Comparison of ENCODE assay signal across 12 cellular contexts in genomic region chr11:67600324-67601029, GRCh38. TPM values are rescaled to one million over a fixed set of nuclear protein-coding genes. Genes with fewer than 3 reads are reported as not detected.
DNase-seq lines count a peak whose midpoint lies in the region; ATAC-seq and TF ChIP-seq lines count a peak whose summit lies in the region.
"Had no signal": no experiment of that assay in that cellular context is flagged by ENCODE, and none has a peak within 500 bp of the region (broad histone marks: within the 10 kb centered on the region; RNA-seq: fewer than 3 reads in every experiment).

No MANE protein-coding gene starts in this region.

- TF ChIP-seq POLR2A in NB4 (IDR thresholded peaks at IDR 0.05; ENCODE audit: extremely low read depth, insufficient read length): no peak

- H3K4me3 Mint-ChIP-seq in neural progenitor cell: no peak overlapping the region
- H3K4me3 Mint-ChIP-seq: T-helper 1 cell treated with Interleukin-12 subunit alpha and Interleukin-12 subunit beta and Interleukin-4 antibody, amounts not matched to agents 30 μg/mL and 1 μg/mL, for 36 hours had no signal

- peaks cover 21% of the 10 kb centered on the region for H3K4me1 Mint-ChIP-seq in neural progenitor cell

- H3F3A ChIP-seq in neural progenitor cell (ENCODE audit: low read depth): peaks cover 20% of the 10 kb centered on the region

- ATAC-seq in GM18520 (IDR thresholded peaks at IDR 0.05; ENCODE audit: unreplicated experiment): peak; percentile 86
- peak; percentile 58 for ATAC-seq in HG02678 (IDR thresholded peaks at IDR 0.05; ENCODE audit: unreplicated experiment)
- ATAC-seq in HG03565 (IDR thresholded peaks at IDR 0.05; ENCODE audit: unreplicated experiment): no peak

- H4K20me1 ChIP-seq in neural progenitor cell (ENCODE audit: low read depth): no peaks in the 10 kb centered on the region

- H3K9me3 ChIP-seq in neural progenitor cell (ENCODE audit: low read depth): no peaks in the 10 kb centered on the region
- H3K9me3 ChIP-seq: breast epithelium had no signal

- peaks cover 12% of the 10 kb centered on the region for H3K27me3 Mint-ChIP-seq in neural progenitor cell (ENCODE audit: insufficient read depth, low read depth)

- no peak overlapping the region for H3K9ac ChIP-seq in neural progenitor cell

- H3K4me1 ChIP-seq in neural progenitor cell: peaks cover 19% of the 10 kb centered on the region
- H3K4me1 ChIP-seq: breast epithelium had no signal

- no peaks in the 10 kb centered on the region for H3K36me3 ChIP-seq in neural progenitor cell
- H3K36me3 ChIP-seq: breast epithelium had no signal

- H3K36me3 Mint-ChIP-seq in neural progenitor cell: no peaks in the 10 kb centered on the region

- no peaks in the 10 kb centered on the region for H3K79me2 ChIP-seq in neural progenitor cell (ENCODE audit: low read depth)

- H3K9me3 Mint-ChIP-seq in neural progenitor cell: peaks cover 23% of the 10 kb centered on the region
- H3K9me3 Mint-ChIP-seq: T-helper 1 cell treated with Interleukin-12 subunit alpha and Interleukin-12 subunit beta and Interleukin-4 antibody, amounts not matched to agents 30 μg/mL and 1 μg/mL, for 36 hours had no signal

- H3K27ac Mint-ChIP-seq in neural progenitor cell: peak overlapping the region; percentile 28
- H3K27ac Mint-ChIP-seq: T-helper 1 cell treated with Interleukin-12 subunit alpha and Interleukin-12 subunit beta and Interleukin-4 antibody, amounts not matched to agents 30 μg/mL and 1 μg/mL, for 36 hours had no signal

- TF ChIP-seq CTCF in NB4 (IDR thresholded peaks at IDR 0.05; ENCODE audit: low read depth, low read length) (no peak), neural progenitor cell (IDR thresholded peaks at IDR 0.05) (no peak)

- H3K4me3 ChIP-seq in NB4 (ENCODE audit: low read depth, low read length): peak overlapping the region; percentile 10
- no peak overlapping the region for H3K4me3 ChIP-seq in neural progenitor cell
- H3K4me3 ChIP-seq: breast epithelium had no signal

- peaks cover 21% of the 10 kb centered on the region for H3K27me3 ChIP-seq in neural progenitor cell
- H3K27me3 ChIP-seq: breast epithelium had no signal

- H3K4me2 ChIP-seq in neural progenitor cell: no peak overlapping the region

- no peak overlapping the region for H2AFZ ChIP-seq in neural progenitor cell (replicated peaks)

- DNase-seq in NB4 (ENCODE audit: low read depth) (peak; percentile 86), neural progenitor cell (ENCODE audit: low spot score) (no peak), DMS79 (lab: John Stamatoyannopoulos, UW) (no peak), OCI-M2 (lab: John Stamatoyannopoulos, UW; ENCODE audit: unreplicated experiment) (no peak)
- DNase-seq: Calu3; NCI-H226; stimulated activated naive CD4-positive, alpha-beta T cell treated with Interleukin-2 at 50 U/mL for 16 hours had no signal

- H3K27ac ChIP-seq in neural progenitor cell: no peak overlapping the region
- H3K27ac ChIP-seq: breast epithelium had no signal

RNA-seq across cellular contexts. Expression of gene NDUFV1, which starts 6.3 kb away (rescaled TPM):
- 71.0 and 137 TPM in 2 replicates for total RNA-seq in neural progenitor cell (ENCODE audit: low replicate concordance)

RNA-seq across cellular contexts. Expression of gene GSTP1, which starts 16.9 kb away (rescaled TPM):
- 436 and 1,035 TPM in 2 replicates for total RNA-seq in neural progenitor cell (ENCODE audit: low replicate concordance)

RNA-seq across cellular contexts. Expression of gene NUDT8, which starts 29.3 kb away (rescaled TPM):
- 1.6 and 4.1 TPM in 2 replicates for total RNA-seq in neural progenitor cell (ENCODE audit: low replicate concordance)

RNA-seq across cellular contexts. Expression of gene TBX10, which starts 39.1 kb away (rescaled TPM):
- total RNA-seq in neural progenitor cell (ENCODE audit: low replicate concordance): not detected in 2 replicates
- total RNA-seq: breast epithelium, Calu3 had no signal

RNA-seq across cellular contexts. Expression of gene ACY3, which starts 50.1 kb away (rescaled TPM):
- total RNA-seq in neural progenitor cell (ENCODE audit: low replicate concordance): not detected in 2 replicates
